In the genomic region with DNA sequence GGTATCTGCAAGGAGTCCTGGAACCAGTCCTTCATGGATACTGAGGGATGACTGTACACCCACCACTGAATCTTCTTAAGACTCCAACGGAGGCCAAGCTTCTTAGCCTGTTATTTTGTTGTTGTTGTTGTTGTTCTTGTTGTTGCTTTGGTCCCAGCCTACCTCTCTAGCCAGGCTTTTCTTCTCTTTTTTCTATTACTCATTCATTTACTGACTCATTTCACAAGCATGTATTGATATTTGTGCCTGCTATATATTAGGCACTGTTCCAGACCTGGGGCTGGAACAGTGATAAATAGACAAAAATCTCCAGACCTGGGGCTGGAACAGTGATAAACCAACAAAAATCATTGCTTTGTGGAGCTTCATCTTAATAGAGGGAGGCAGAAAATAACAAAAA, we compare ENCODE assay signal across 28 cellular contexts. TPM values are rescaled to one million over a fixed set of nuclear protein-coding genes. Genes with fewer than 3 reads are reported as not detected.
A peak's percentile ranks its signal among the peaks of the same experiment; 100 is the strongest.
DNase-seq lines count a peak whose midpoint lies in the region; ATAC-seq and TF ChIP-seq lines count a peak whose summit lies in the region.
"Had no signal": no experiment of that assay in that cellular context is flagged by ENCODE, and none has a peak within 500 bp of the region (broad histone marks: within the 10 kb centered on the region; RNA-seq: fewer than 3 reads in every experiment).

No MANE protein-coding gene starts in this region.

- DNase-seq in AG08395 (ENCODE audit: low spot score) (peak; percentile 12), HCT116 (ENCODE audit: low read depth, low spot score) (no peak), RWPE2 (ENCODE audit: low spot score) (no peak), fibroblast of mammary gland (ENCODE audit: low read depth) (peak; percentile 59), neuronal stem cell (ENCODE audit: low spot score) (no peak)
- DNase-seq in stimulated activated CD4-positive, alpha-beta T cell treated with anti-CD3 and anti-CD28 coated beads, Interleukin-4, amount 100 ng/mL, for 24 hours, result no peak
- DNase-seq in activated T-helper 2 cell treated with anti-CD3 and anti-CD28 coated beads, Interferon-gamma antibody, Interleukin-2, Interleukin-4, amounts not matched to agents 10 μg/mL and 5 μg/mL and 100 μg/mL, durations not matched to agents 14 hours and 24 hours and 36 hours (ENCODE audit: low spot score), result no peak
- DNase-seq in CD4-positive, alpha-beta memory T cell, result no peak
- DNase-seq: activated CD4-positive, alpha-beta T cell treated with anti-CD3 and anti-CD28 coated beads, Interleukin-2, amount 10 ng/mL, durations not matched to agents 24 days and 14 days; activated naive CD4-positive, alpha-beta T cell treated with anti-CD3 and anti-CD28 coated beads, Interleukin-2, amount 50 U/mL, for 16 hours; activated T-cell treated with anti-CD3 and anti-CD28 coated beads, Interleukin-2, amount 50 U/mL, for 72 hours; aorta; Caco-2; effector CD4-positive, alpha-beta T cell; Karpas-422; mesenchymal stem cell; NCI-H1092; NCI-H1930; NCI-H2227 treated with DMSO at 0.1 percent for 48 hours; NCI-H748 treated with DMSO at 0.1 percent for 48 hours; occipital lobe; OCI-M1; stimulated activated CD4-positive, alpha-beta T cell treated with anti-CD3 and anti-CD28 coated beads, Interleukin-12 subunit alpha, Interleukin-12 subunit beta, amount 100 ng/mL, for 4 hours; stomach; T-helper 17 cell had no signal

- no peak overlapping the region for H2BK15ac ChIP-seq in neuronal stem cell (ENCODE audit: low read length)

- H3K9me3 ChIP-seq in HCT116 (ENCODE audit: control insufficient read depth in 1 of 2, insufficient read depth in 1 of 2, low read depth in 1 of 2, low read length in 2 of 2) (no peaks in the 10 kb centered on the region), RWPE2 (ENCODE audit: severe bottlenecking) (no peaks in the 10 kb centered on the region), neuronal stem cell (replicated peaks in 1 of 2; ENCODE audit: control insufficient read depth in 2 of 2, insufficient read depth in 1 of 2, low read depth in 1 of 2, low read length in 2 of 2) (no peaks in the 10 kb centered on the region)
- H3K9me3 ChIP-seq in CD4-positive, alpha-beta memory T cell (ENCODE audit: control insufficient read depth in 1 of 2, low read length in 2 of 2), result no peaks in the 10 kb centered on the region
- H3K9me3 ChIP-seq: BLaER1, Caco-2, SJSA1, stomach had no signal

- WGBS in neuronal stem cell (ENCODE audit: extremely low coverage in 2 of 2, insufficient read length in 2 of 2, insufficient replicate concordance in 1 of 2), 2 donors, result no CpG with 5 or more reads among the region's 1 CpG

- H3K23ac ChIP-seq in neuronal stem cell (ENCODE audit: low read depth, low read length, poor library complexity), result no peak overlapping the region

- TF ChIP-seq POLR2A in HCT116 (IDR thresholded peaks at IDR 0.05; ENCODE audit: borderline replicate concordance, extremely low read depth, insufficient read depth, insufficient read length), result no peak

- H3K9me3 Mint-ChIP-seq in activated T-helper 2 cell treated with anti-CD3 and anti-CD28 coated beads, Interferon-gamma antibody, Interleukin-2, Interleukin-4, amounts not matched to agents 10 μg/mL and 5 μg/mL and 100 μg/mL, durations not matched to agents 14 hours and 24 hours and 36 hours, result no peaks in the 10 kb centered on the region
- H3K9me3 Mint-ChIP-seq in CD4-positive, alpha-beta memory T cell, result no peaks in the 10 kb centered on the region
- H3K9me3 Mint-ChIP-seq: activated CD4-positive, alpha-beta T cell treated with anti-CD3 and anti-CD28 coated beads, Interleukin-2, amount 10 ng/mL, durations not matched to agents 24 days and 14 days; activated T-cell treated with anti-CD3 and anti-CD28 coated beads, Interleukin-2, amount 50 U/mL, for 72 hours had no signal

- BruUV-seq in HCT116 (replicated peaks; lab: Mats Ljungman, UMichigan), result no TSS peak

- H4K20me1 ChIP-seq in HCT116 (ENCODE audit: insufficient read depth), result peaks cover 4% of the 10 kb centered on the region; the same call in 1 of the 2 replicates

- TF ChIP-seq CTCF in HCT116 (IDR thresholded peaks at IDR 0.05 in 2 of 3, conservative IDR thresholded peaks at IDR 0.05 in 1 of 3; ENCODE audit: borderline replicate concordance in 1 of 3, insufficient read depth in 1 of 3, low read depth in 2 of 3, low read length in 2 of 3) (no peak), RWPE2 (IDR thresholded peaks at IDR 0.05; ENCODE audit: poor library complexity, severe bottlenecking) (no peak), fibroblast of mammary gland (conservative IDR thresholded peaks at IDR 0.05; ENCODE audit: control insufficient read depth, insufficient read depth, low read depth, low read length) (no peak)

- H3K14ac ChIP-seq in neuronal stem cell (ENCODE audit: low read length), result no peak overlapping the region

- no peaks in the 10 kb centered on the region for H3K9me2 ChIP-seq in HCT116 (ENCODE audit: insufficient read depth)

- peaks cover 39% of the 10 kb centered on the region for H3K79me2 ChIP-seq in HCT116 (ENCODE audit: insufficient read depth, low read length)

- H2AK5ac ChIP-seq in neuronal stem cell (ENCODE audit: low read depth, low read length), result no peak overlapping the region

- H3K4me1 Mint-ChIP-seq in activated T-helper 2 cell treated with anti-CD3 and anti-CD28 coated beads, Interferon-gamma antibody, Interleukin-2, Interleukin-4, amounts not matched to agents 10 μg/mL and 5 μg/mL and 100 μg/mL, durations not matched to agents 14 hours and 24 hours and 36 hours (ENCODE audit: low read depth), result peaks cover 14% of the 10 kb centered on the region
- peaks cover 0 to 5% (median 2%) of the 10 kb centered on the region in 4 donors for H3K4me1 Mint-ChIP-seq in CD4-positive, alpha-beta memory T cell

- H3K4me3 Mint-ChIP-seq in activated T-helper 2 cell treated with anti-CD3 and anti-CD28 coated beads, Interferon-gamma antibody, Interleukin-2, Interleukin-4, amounts not matched to agents 10 μg/mL and 5 μg/mL and 100 μg/mL, durations not matched to agents 14 hours and 24 hours and 36 hours (ENCODE audit: low read depth), result no peak overlapping the region
- H3K4me3 Mint-ChIP-seq in CD4-positive, alpha-beta memory T cell, result no peak overlapping the region
- H3K4me3 Mint-ChIP-seq: activated CD4-positive, alpha-beta T cell treated with anti-CD3 and anti-CD28 coated beads, Interleukin-2, amount 10 ng/mL, durations not matched to agents 24 days and 14 days; activated T-cell treated with anti-CD3 and anti-CD28 coated beads, Interleukin-2, amount 50 U/mL, for 72 hours; T-helper 17 cell had no signal

- no peaks in the 10 kb centered on the region for H3K27me3 ChIP-seq in HCT116 (ENCODE audit: insufficient read depth, low read length)
- H3K27me3 ChIP-seq in RWPE2 (ENCODE audit: insufficient read depth, poor library complexity, severe bottlenecking), result no peaks in the 10 kb centered on the region
- no peaks in the 10 kb centered on the region for H3K27me3 ChIP-seq in neuronal stem cell (ENCODE audit: control insufficient read depth in 3 of 3, insufficient read depth in 3 of 3, low read depth in 1 of 3, low read length in 3 of 3)
- H3K27me3 ChIP-seq in CD4-positive, alpha-beta memory T cell (ENCODE audit: insufficient read depth, low read length), result no peaks in the 10 kb centered on the region
- H3K27me3 ChIP-seq: BLaER1, SJSA1, stomach had no signal

- no peaks in the 10 kb centered on the region for H3K27me3 Mint-ChIP-seq in activated T-helper 2 cell treated with anti-CD3 and anti-CD28 coated beads, Interferon-gamma antibody, Interleukin-2, Interleukin-4, amounts not matched to agents 10 μg/mL and 5 μg/mL and 100 μg/mL, durations not matched to agents 14 hours and 24 hours and 36 hours (ENCODE audit: low read depth)
- no peaks in the 10 kb centered on the region for H3K27me3 Mint-ChIP-seq in CD4-positive, alpha-beta memory T cell
- H3K27me3 Mint-ChIP-seq: activated CD4-positive, alpha-beta T cell treated with anti-CD3 and anti-CD28 coated beads, Interleukin-2, amount 10 ng/mL, durations not matched to agents 24 days and 14 days; T-helper 17 cell had no signal

- no peak overlapping the region for H4K8ac ChIP-seq in neuronal stem cell (ENCODE audit: low read depth, low read length)

- no peak overlapping the region for H3K27ac ChIP-seq in HCT116 (ENCODE audit: low read depth, low read length)
- no peak overlapping the region for H3K27ac ChIP-seq in RWPE2 (ENCODE audit: poor library complexity, severe bottlenecking)
- H3K27ac ChIP-seq in neuronal stem cell (replicated peaks; ENCODE audit: low read length), result no peak overlapping the region
- no peak overlapping the region for H3K27ac ChIP-seq in CD4-positive, alpha-beta memory T cell (ENCODE audit: low read depth, low read length)
- H3K27ac ChIP-seq: BLaER1, SJSA1, stomach, VCaP had no signal

- H2BK120ac ChIP-seq in neuronal stem cell (ENCODE audit: low read depth, low read length), result no peak overlapping the region

- H2BK5ac ChIP-seq in neuronal stem cell (ENCODE audit: low read length), result no peak overlapping the region

- peaks cover 2% of the 10 kb centered on the region for H3K79me1 ChIP-seq in neuronal stem cell (ENCODE audit: low read depth, low read length)

- H3K9ac ChIP-seq in HCT116 (ENCODE audit: low read length) (no peak overlapping the region), neuronal stem cell (ENCODE audit: low read depth, low read length, poor library complexity) (no peak overlapping the region)
- H3K9ac ChIP-seq: BLaER1 had no signal

- no peak overlapping the region for H3K27ac Mint-ChIP-seq in activated T-helper 2 cell treated with anti-CD3 and anti-CD28 coated beads, Interferon-gamma antibody, Interleukin-2, Interleukin-4, amounts not matched to agents 10 μg/mL and 5 μg/mL and 100 μg/mL, durations not matched to agents 14 hours and 24 hours and 36 hours
- H3K27ac Mint-ChIP-seq in CD4-positive, alpha-beta memory T cell, result no peak overlapping the region
- H3K27ac Mint-ChIP-seq: activated CD4-positive, alpha-beta T cell treated with anti-CD3 and anti-CD28 coated beads, Interleukin-2, amount 10 ng/mL, durations not matched to agents 24 days and 14 days; activated T-cell treated with anti-CD3 and anti-CD28 coated beads, Interleukin-2, amount 50 U/mL, for 72 hours; T-helper 17 cell had no signal

- ATAC-seq in HCT116, result peak; percentile 67; the same call in 1 of the 2 replicates
- ATAC-seq in RWPE2 (ENCODE audit: low read depth), result 0 out of 3 replicates have a peak, but pooled peaks have one; percentile 27
- ATAC-seq: activated T-cell treated with anti-CD3 and anti-CD28 coated beads, Interleukin-2, amount 50 U/mL, for 72 hours; T-helper 17 cell had no signal

- CTCF ChIA-PET in HCT116 (lab: Charles Lee), result interaction anchor here (3.0 kb wide), 1 partner anchor 291 kb away, joined by 9 read pairs; no protein-coding TSS in a partner anchor
- CTCF ChIA-PET in CD4-positive, alpha-beta memory T cell (lab: Charles Lee; ENCODE audit: partially characterized antibody), result interaction anchor here (1.4 to 8.9 kb wide), 2 partner anchors 9 to 16 kb away, joined by 4 to 121 read pairs; no protein-coding TSS in a partner anchor

- H3K36me3 ChIP-seq in HCT116 (ENCODE audit: control insufficient read depth in 1 of 2, insufficient read depth in 2 of 2, low read length in 2 of 2) (peaks cover 37 to 56% of the 10 kb centered on the region in 2 experiments), RWPE2 (ENCODE audit: low read depth) (peaks cover 49% of the 10 kb centered on the region), neuronal stem cell (replicated peaks in 1 of 2; ENCODE audit: control insufficient read depth in 2 of 2, insufficient read depth in 2 of 2, low read length in 2 of 2) (peaks cover 30 to 97% of the 10 kb centered on the region in 2 donors)
- H3K36me3 ChIP-seq in CD4-positive, alpha-beta memory T cell (ENCODE audit: insufficient read depth, low read length), result no peaks in the 10 kb centered on the region

- H2BK12ac ChIP-seq in neuronal stem cell (ENCODE audit: low read length), result no peak overlapping the region

- H3K4me3 ChIP-seq in HCT116 (replicated peaks in 1 of 2; ENCODE audit: low read depth in 1 of 2, low read length in 2 of 2) (no peak overlapping the region), RWPE2 (ENCODE audit: severe bottlenecking) (no peak overlapping the region), fibroblast of mammary gland (ENCODE audit: control insufficient read depth, low read depth, low read length) (no peak overlapping the region), neuronal stem cell (ENCODE audit: low read length in 2 of 2) (no peak overlapping the region)
- H3K4me3 ChIP-seq in CD4-positive, alpha-beta memory T cell (ENCODE audit: low read length in 2 of 2), result no peak overlapping the region
- H3K4me3 ChIP-seq: BLaER1, SJSA1, stomach had no signal

- TF ChIP-seq RAD21 in HCT116 (IDR thresholded peaks at IDR 0.05; ENCODE audit: low read depth), result no peak

- POLR2A ChIA-PET in HCT116 (lab: Charles Lee), result no interaction called here
- POLR2A ChIA-PET in CD4-positive, alpha-beta memory T cell (lab: Charles Lee; ENCODE audit: partially characterized antibody), result no interaction called here

- intact Hi-C loops in HCT116 (cut with micrococcal nuclease), result no loop called here
- intact Hi-C loops in activated T-helper 2 cell treated with anti-CD3 and anti-CD28 coated beads, Interferon-gamma antibody, Interleukin-2, Interleukin-4, amounts not matched to agents 10 μg/mL and 5 μg/mL and 100 μg/mL, durations not matched to agents 14 hours and 24 hours and 36 hours (cut with micrococcal nuclease), result no loop called here
- intact Hi-C loops in CD4-positive, alpha-beta memory T cell (cut with micrococcal nuclease), result no loop called here

- RAD21 ChIA-PET in HCT116 (lab: Charles Lee; ENCODE audit: low non-redundant PET in 1 of 2, low total read pairs in 2 of 2, uncharacterized antibody in 2 of 2, unreplicated experiment in 2 of 2), result no interaction called here

- H3K4ac ChIP-seq in neuronal stem cell (ENCODE audit: low read length), result no peak overlapping the region

- peaks cover 8 to 11% of the 10 kb centered on the region in 2 experiments; a peak in 2 of 4 replicates for H3K4me1 ChIP-seq in HCT116 (ENCODE audit: control insufficient read depth in 1 of 2, insufficient read depth in 2 of 2, low read length in 2 of 2)
- no peaks in the 10 kb centered on the region for H3K4me1 ChIP-seq in RWPE2 (ENCODE audit: insufficient read depth, poor library complexity, severe bottlenecking)
- H3K4me1 ChIP-seq in neuronal stem cell (ENCODE audit: control insufficient read depth in 2 of 2, insufficient read depth in 1 of 2, low read depth in 1 of 2, low read length in 2 of 2), result no peaks in the 10 kb centered on the region
- no peaks in the 10 kb centered on the region for H3K4me1 ChIP-seq in CD4-positive, alpha-beta memory T cell (ENCODE audit: insufficient read depth, low read length)
- H3K4me1 ChIP-seq: BLaER1, Caco-2, SJSA1 had no signal

- peaks cover 73% of the 10 kb centered on the region for H3K36me3 Mint-ChIP-seq in activated T-helper 2 cell treated with anti-CD3 and anti-CD28 coated beads, Interferon-gamma antibody, Interleukin-2, Interleukin-4, amounts not matched to agents 10 μg/mL and 5 μg/mL and 100 μg/mL, durations not matched to agents 14 hours and 24 hours and 36 hours (ENCODE audit: low read depth)
- H3K36me3 Mint-ChIP-seq in CD4-positive, alpha-beta memory T cell, result no peaks in the 10 kb centered on the region

- H3K18ac ChIP-seq in neuronal stem cell (ENCODE audit: low read length), result no peak overlapping the region

- H2AFZ ChIP-seq in HCT116 (ENCODE audit: low read depth, low read length, poor library complexity, severe bottlenecking) (no peak overlapping the region), neuronal stem cell (ENCODE audit: low read length) (no peak overlapping the region)

- H3K4me2 ChIP-seq in HCT116 (ENCODE audit: low read length) (peak overlapping the region; percentile 15), neuronal stem cell (ENCODE audit: insufficient read depth, low read length, poor library complexity, severe bottlenecking) (no peak overlapping the region)
- H3K4me2 ChIP-seq: BLaER1 had no signal

- no peak overlapping the region for H4K91ac ChIP-seq in neuronal stem cell (ENCODE audit: low read depth, low read length, poor library complexity)

RNA-seq across cellular contexts. Expression of a gene that starts 20.4 kb away (rescaled TPM):
- 120 TPM for total RNA-seq in HCT116 (2021; ENCODE audit: unreplicated experiment)
- 43.7 and 76.9 TPM in 2 replicates for polyA plus RNA-seq in HCT116 (2012)
- polyA plus RNA-seq in neuronal stem cell (2013, experiment 1 of 2), result 90.7 TPM
- 86.0 TPM for polyA plus RNA-seq in neuronal stem cell (2013, experiment 2 of 2)
- 77.1 and 85.9 TPM in 2 replicates for total RNA-seq in activated T-helper 2 cell treated with anti-CD3 and anti-CD28 coated beads, Interferon-gamma antibody, Interleukin-2, Interleukin-4, amounts not matched to agents 10 μg/mL and 5 μg/mL and 100 μg/mL, durations not matched to agents 14 hours and 24 hours and 36 hours
- 1 to 10 TPM; 2.2 to 2.8 TPM for total RNA-seq in CD4-positive, alpha-beta memory T cell
- under 1 TPM; 0.02 to 0.92 TPM for polyA plus RNA-seq in CD4-positive, alpha-beta memory T cell

Comparison
In these comparisons a context has a peak if more than half of its experiments do, and no peak if none do; other contexts are left out.
1. DNase-seq: peak in AG08395 (single experiment) and fibroblast of mammary gland (single experiment); none in HCT116 (single experiment), RWPE2 (single experiment), stimulated activated CD4-positive, alpha-beta T cell treated with anti-CD3 and anti-CD28 coated beads, Interleukin-4, amount 100 ng/mL, for 24 hours (single experiment), neuronal stem cell (single experiment), activated T-helper 2 cell treated with anti-CD3 and anti-CD28 coated beads, Interferon-gamma antibody, Interleukin-2, Interleukin-4, amounts not matched to agents 10 μg/mL and 5 μg/mL and 100 μg/mL, durations not matched to agents 14 hours and 24 hours and 36 hours (single experiment) and CD4-positive, alpha-beta memory T cell (0 of 5).
2. RNA of a gene that starts 20.4 kb away (total RNA-seq): 120 TPM in HCT116 (single experiment) and 77.1 to 85.9 TPM in activated T-helper 2 cell treated with anti-CD3 and anti-CD28 coated beads, Interferon-gamma antibody, Interleukin-2, Interleukin-4, amounts not matched to agents 10 μg/mL and 5 μg/mL and 100 μg/mL, durations not matched to agents 14 hours and 24 hours and 36 hours; 2.2 to 2.8 TPM in CD4-positive, alpha-beta memory T cell; every median in the first group is over 10 times any median in the second.